In the genomic region with DNA sequence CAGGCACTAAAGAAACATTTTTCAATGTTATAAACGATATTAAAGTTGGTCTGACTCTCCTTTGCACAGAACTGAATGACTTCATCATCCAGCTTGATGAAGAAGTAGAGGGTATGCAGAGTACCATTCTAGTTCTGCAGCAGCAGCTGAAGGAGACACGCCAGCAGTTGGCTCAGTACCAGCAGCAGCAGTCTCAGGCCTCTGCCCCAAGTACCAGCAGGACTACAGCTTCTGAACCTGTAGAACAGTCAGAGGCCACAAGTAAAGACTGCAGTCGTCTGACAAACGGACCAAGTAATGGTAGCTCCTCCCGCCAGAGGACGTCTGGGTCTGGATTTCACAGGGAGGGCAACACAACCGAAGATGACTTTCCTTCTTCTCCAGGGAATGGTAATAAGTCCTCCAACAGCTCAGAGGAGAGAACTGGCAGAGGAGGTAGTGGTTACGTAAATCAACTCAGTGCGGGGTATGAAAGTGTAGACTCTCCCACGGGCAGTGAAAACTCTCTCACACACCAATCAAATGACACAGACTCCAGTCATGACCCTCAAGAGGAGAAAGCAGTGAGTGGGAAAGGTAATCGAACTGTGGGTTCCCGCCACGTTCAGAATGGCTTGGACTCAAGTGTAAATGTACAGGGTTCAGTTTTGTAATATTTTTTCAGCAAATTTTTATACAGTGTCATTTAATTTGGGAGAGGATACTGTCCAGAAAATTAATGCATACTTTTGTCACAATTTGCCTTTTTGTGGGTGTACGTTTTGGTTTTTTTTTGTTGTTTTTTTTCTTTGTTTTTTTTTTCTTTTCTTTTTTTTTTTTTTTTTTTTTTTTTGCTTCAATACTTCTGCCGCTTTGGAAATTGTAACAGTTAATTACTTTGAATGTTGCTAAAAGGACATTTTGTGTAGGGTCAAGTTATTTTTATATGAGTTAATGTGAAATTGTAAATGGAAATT, we compare ENCODE assay signal across 1 cellular context.
TF ChIP-seq lines count a peak whose summit lies in the region.

No MANE protein-coding gene starts in this region.

TF ChIP-seq in GM23338, 12 proteins besides CTCF, POLR2A, EP300 and RAD21 (continued from another document):
- TF ChIP-seq, protein P1, sequence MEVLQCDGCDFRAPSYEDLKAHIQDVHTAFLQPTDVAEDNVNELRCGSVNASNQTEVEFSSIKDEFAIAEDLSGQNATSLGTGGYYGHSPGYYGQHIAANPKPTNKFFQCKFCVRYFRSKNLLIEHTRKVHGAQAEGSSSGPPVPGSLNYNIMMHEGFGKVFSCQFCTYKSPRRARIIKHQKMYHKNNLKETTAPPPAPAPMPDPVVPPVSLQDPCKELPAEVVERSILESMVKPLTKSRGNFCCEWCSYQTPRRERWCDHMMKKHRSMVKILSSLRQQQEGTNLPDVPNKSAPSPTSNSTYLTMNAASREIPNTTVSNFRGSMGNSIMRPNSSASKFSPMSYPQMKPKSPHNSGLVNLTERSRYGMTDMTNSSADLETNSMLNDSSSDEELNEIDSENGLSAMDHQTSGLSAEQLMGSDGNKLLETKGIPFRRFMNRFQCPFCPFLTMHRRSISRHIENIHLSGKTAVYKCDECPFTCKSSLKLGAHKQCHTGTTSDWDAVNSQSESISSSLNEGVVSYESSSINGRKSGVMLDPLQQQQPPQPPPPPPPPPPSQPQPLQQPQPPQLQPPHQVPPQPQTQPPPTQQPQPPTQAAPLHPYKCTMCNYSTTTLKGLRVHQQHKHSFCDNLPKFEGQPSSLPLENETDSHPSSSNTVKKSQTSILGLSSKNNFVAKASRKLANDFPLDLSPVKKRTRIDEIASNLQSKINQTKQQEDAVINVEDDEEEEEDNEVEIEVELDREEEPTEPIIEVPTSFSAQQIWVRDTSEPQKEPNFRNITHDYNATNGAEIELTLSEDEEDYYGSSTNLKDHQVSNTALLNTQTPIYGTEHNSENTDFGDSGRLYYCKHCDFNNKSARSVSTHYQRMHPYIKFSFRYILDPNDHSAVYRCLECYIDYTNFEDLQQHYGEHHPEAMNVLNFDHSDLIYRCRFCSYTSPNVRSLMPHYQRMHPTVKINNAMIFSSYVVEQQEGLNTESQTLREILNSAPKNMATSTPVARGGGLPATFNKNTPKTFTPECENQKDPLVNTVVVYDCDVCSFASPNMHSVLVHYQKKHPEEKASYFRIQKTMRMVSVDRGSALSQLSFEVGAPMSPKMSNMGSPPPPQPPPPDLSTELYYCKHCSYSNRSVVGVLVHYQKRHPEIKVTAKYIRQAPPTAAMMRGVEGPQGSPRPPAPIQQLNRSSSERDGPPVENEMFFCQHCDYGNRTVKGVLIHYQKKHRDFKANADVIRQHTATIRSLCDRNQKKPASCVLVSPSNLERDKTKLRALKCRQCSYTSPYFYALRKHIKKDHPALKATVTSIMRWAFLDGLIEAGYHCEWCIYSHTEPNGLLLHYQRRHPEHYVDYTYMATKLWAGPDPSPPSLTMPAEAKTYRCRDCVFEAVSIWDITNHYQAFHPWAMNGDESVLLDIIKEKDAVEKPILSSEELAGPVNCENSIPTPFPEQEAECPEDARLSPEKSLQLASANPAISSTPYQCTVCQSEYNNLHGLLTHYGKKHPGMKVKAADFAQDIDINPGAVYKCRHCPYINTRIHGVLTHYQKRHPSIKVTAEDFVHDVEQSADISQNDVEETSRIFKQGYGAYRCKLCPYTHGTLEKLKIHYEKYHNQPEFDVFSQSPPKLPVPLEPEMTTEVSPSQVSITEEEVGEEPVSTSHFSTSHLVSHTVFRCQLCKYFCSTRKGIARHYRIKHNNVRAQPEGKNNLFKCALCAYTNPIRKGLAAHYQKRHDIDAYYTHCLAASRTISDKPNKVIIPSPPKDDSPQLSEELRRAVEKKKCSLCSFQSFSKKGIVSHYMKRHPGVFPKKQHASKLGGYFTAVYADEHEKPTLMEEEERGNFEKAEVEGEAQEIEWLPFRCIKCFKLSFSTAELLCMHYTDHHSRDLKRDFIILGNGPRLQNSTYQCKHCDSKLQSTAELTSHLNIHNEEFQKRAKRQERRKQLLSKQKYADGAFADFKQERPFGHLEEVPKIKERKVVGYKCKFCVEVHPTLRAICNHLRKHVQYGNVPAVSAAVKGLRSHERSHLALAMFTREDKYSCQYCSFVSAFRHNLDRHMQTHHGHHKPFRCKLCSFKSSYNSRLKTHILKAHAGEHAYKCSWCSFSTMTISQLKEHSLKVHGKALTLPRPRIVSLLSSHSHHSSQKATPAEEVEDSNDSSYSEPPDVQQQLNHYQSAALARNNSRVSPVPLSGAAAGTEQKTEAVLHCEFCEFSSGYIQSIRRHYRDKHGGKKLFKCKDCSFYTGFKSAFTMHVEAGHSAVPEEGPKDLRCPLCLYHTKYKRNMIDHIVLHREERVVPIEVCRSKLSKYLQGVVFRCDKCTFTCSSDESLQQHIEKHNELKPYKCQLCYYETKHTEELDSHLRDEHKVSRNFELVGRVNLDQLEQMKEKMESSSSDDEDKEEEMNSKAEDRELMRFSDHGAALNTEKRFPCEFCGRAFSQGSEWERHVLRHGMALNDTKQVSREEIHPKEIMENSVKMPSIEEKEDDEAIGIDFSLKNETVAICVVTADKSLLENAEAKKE (CRISPR knock-in tag; IDR thresholded peaks at IDR 0.05) = no peak
- TF ChIP-seq STAT1 (IDR thresholded peaks at IDR 0.05; ENCODE audit: unreplicated experiment) (no peak), ZNF114 (CRISPR knock-in tag; IDR thresholded peaks at IDR 0.05) (no peak), EZH2phosphoT487 (IDR thresholded peaks at IDR 0.05; ENCODE audit: unreplicated experiment) (no peak), NANOG (IDR thresholded peaks at IDR 0.05; ENCODE audit: borderline replicate concordance) (no peak), POLR2AphosphoS5 (IDR thresholded peaks at IDR 0.05; ENCODE audit: low read depth) (no peak), CREB1 (CRISPR knock-in tag; IDR thresholded peaks at IDR 0.05; ENCODE audit: low read depth) (no peak)
- TF ChIP-seq, protein P2, sequence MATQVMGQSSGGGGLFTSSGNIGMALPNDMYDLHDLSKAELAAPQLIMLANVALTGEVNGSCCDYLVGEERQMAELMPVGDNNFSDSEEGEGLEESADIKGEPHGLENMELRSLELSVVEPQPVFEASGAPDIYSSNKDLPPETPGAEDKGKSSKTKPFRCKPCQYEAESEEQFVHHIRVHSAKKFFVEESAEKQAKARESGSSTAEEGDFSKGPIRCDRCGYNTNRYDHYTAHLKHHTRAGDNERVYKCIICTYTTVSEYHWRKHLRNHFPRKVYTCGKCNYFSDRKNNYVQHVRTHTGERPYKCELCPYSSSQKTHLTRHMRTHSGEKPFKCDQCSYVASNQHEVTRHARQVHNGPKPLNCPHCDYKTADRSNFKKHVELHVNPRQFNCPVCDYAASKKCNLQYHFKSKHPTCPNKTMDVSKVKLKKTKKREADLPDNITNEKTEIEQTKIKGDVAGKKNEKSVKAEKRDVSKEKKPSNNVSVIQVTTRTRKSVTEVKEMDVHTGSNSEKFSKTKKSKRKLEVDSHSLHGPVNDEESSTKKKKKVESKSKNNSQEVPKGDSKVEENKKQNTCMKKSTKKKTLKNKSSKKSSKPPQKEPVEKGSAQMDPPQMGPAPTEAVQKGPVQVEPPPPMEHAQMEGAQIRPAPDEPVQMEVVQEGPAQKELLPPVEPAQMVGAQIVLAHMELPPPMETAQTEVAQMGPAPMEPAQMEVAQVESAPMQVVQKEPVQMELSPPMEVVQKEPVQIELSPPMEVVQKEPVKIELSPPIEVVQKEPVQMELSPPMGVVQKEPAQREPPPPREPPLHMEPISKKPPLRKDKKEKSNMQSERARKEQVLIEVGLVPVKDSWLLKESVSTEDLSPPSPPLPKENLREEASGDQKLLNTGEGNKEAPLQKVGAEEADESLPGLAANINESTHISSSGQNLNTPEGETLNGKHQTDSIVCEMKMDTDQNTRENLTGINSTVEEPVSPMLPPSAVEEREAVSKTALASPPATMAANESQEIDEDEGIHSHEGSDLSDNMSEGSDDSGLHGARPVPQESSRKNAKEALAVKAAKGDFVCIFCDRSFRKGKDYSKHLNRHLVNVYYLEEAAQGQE (IDR thresholded peaks at IDR 0.05; ENCODE audit: unreplicated experiment) = no peak
